ENCODE assay signal across 17 cellular contexts in genomic region chr10:115939101-115939815, GRCh38.
DNase-seq lines count a peak whose midpoint lies in the region; ATAC-seq and TF ChIP-seq lines count a peak whose summit lies in the region.
"Had no signal": no experiment of that assay in that cellular context is flagged by ENCODE, and none has a peak within 500 bp of the region (broad histone marks: within the 10 kb centered on the region; RNA-seq: fewer than 3 reads in every experiment).

No MANE protein-coding gene starts in this region.

- intact Hi-C loops in aorta (cut with DNase I), result no loop called here

- peak overlapping the region; percentile 39 to 75 (median 67) for H3K4me2 ChIP-seq in BLaER1 treated with 17β-estradiol and CSF1 and Interleukin-3, amounts not matched to agents 10 nM and 100 nM

- WGBS in aorta, 2 donors, result 79 to 82% methylated on average over 6 of the region's 6 CpGs

- peaks cover 11 to 57% (median 30%) of the 10 kb centered on the region in 10 experiments for H3K4me1 ChIP-seq in BLaER1 treated with 17β-estradiol and CSF1 and Interleukin-3, amounts not matched to agents 10 nM and 100 nM
- no peaks in the 10 kb centered on the region for H3K4me1 ChIP-seq in aorta (ENCODE audit: control insufficient read depth in 1 of 2, insufficient read depth in 2 of 2, low read length in 2 of 2)

- DNase-seq in M059J (ENCODE audit: low read depth) (peak; percentile 53), astrocyte of the hippocampus (ENCODE audit: low read depth, low spot score) (peak; percentile 62), neural crest cell (ENCODE audit: low read depth, low spot score) (no peak), aorta (no peak), amniotic stem cell (lab: John Stamatoyannopoulos, UW) (no peak)
- DNase-seq: DMS79 treated with DMSO at 0.1 percent for 48 hours, H7, Karpas-422, NCI-H1092 treated with DMSO at 0.1 percent for 48 hours, NCI-H146, NCI-H2081, NCI-H2171 treated with DMSO at 0.1 percent for 48 hours had no signal

- H4K20me1 ChIP-seq in BLaER1 treated with 17β-estradiol and CSF1 and Interleukin-3, amounts not matched to agents 10 nM and 100 nM, result no peaks in the 10 kb centered on the region

- peaks cover 7 to 78% (median 40%) of the 10 kb centered on the region in 11 experiments; a peak in 21 of 22 replicates for H3K9me3 ChIP-seq in BLaER1 treated with 17β-estradiol and CSF1 and Interleukin-3, amounts not matched to agents 10 nM and 100 nM (replicated peaks in 1 of 11)
- H3K9me3 ChIP-seq in aorta (ENCODE audit: control insufficient read depth, low read length), result no peaks in the 10 kb centered on the region

- no peaks in the 10 kb centered on the region for H3K4me1 Mint-ChIP-seq in neural crest cell

- no peaks in the 10 kb centered on the region for H3K27me3 ChIP-seq in BLaER1 treated with 17β-estradiol and CSF1 and Interleukin-3, amounts not matched to agents 10 nM and 100 nM
- H3K27me3 ChIP-seq in aorta (ENCODE audit: control insufficient read depth in 1 of 2, insufficient read depth in 2 of 2, low read length in 1 of 2), result no peaks in the 10 kb centered on the region

- H3K27me3 Mint-ChIP-seq in neural crest cell (ENCODE audit: low read depth), result no peaks in the 10 kb centered on the region

- no peak overlapping the region for H3K9ac ChIP-seq in BLaER1 treated with 17β-estradiol and CSF1 and Interleukin-3, amounts not matched to agents 10 nM and 100 nM

- no peak for ATAC-seq in HG03457 (IDR thresholded peaks at IDR 0.05; ENCODE audit: unreplicated experiment)
- ATAC-seq in aorta (ENCODE audit: low FRiP score), result no peak
- ATAC-seq: Right ventricle myocardium inferior had no signal

- peak overlapping the region in 3 of 11 experiments; percentile 0 to 18 (median 7); a peak in 4 of 22 replicates for H3K27ac ChIP-seq in BLaER1 treated with 17β-estradiol and CSF1 and Interleukin-3, amounts not matched to agents 10 nM and 100 nM
- no peak overlapping the region for H3K27ac ChIP-seq in aorta (ENCODE audit: low read depth in 1 of 2, low read length in 2 of 2)
- H3K27ac ChIP-seq: C4-2B, HL-60 had no signal

- peak overlapping the region in 2 of 10 experiments; percentile 18 to 25; a peak in 2 of 20 replicates for H3K4me3 ChIP-seq in BLaER1 treated with 17β-estradiol and CSF1 and Interleukin-3, amounts not matched to agents 10 nM and 100 nM
- H3K4me3 ChIP-seq in aorta (ENCODE audit: low read length in 2 of 2), result no peak overlapping the region

- TF ChIP-seq CTCF in neural crest cell (conservative IDR thresholded peaks at IDR 0.05), result no peak

- H3K36me3 ChIP-seq in BLaER1 treated with 17β-estradiol and CSF1 and Interleukin-3, amounts not matched to agents 10 nM and 100 nM, result no peaks in the 10 kb centered on the region
- H3K36me3 ChIP-seq in aorta (ENCODE audit: control insufficient read depth in 1 of 2, insufficient read depth in 2 of 2, low read length in 1 of 2), result no peaks in the 10 kb centered on the region

- no peaks in the 10 kb centered on the region for H3K9me3 Mint-ChIP-seq in neural crest cell

- H3K4me3 Mint-ChIP-seq in neural crest cell, result no peak overlapping the region

- H3K36me3 Mint-ChIP-seq in neural crest cell (ENCODE audit: low read depth), result no peaks in the 10 kb centered on the region

- H3K27ac Mint-ChIP-seq in neural crest cell (ENCODE audit: unreplicated experiment), result peak overlapping the region; percentile 22

Comparison
In these comparisons a context has a peak if more than half of its experiments do, and no peak if none do; other contexts are left out.
1. DNase-seq: peak in M059J (single experiment) and astrocyte of the hippocampus (single experiment); none in neural crest cell (single experiment), aorta (0 of 2) and amniotic stem cell (single experiment).